ENCODE assay signal across 33 cellular contexts in genomic region chr6:109027964-109028363, GRCh38.
"Had no signal": no experiment of that assay in that cellular context is flagged by ENCODE, and none has a peak within 500 bp of the region (broad histone marks: within the 10 kb centered on the region; RNA-seq: fewer than 3 reads in every experiment).

No MANE protein-coding gene starts in this region.

- H3K4me3 ChIP-seq: adrenal gland, body of pancreas, esophagus squamous epithelium, heart right ventricle, hepatocyte had no signal

- H3K9me3 ChIP-seq: adrenal gland, body of pancreas, esophagus squamous epithelium, heart right ventricle had no signal

- FAIRE-seq: colon, endothelial cell of umbilical vein had no signal

- H3K36me3 ChIP-seq: adrenal gland, esophagus squamous epithelium, heart right ventricle had no signal

- DNase-seq: activated CD4-positive, alpha-beta memory T cell treated with anti-CD3 and anti-CD28 coated beads for 36 hours; activated CD4-positive, alpha-beta T cell treated with anti-CD3 and anti-CD28 coated beads for 36 hours; activated CD4-positive, alpha-beta T cell treated with anti-CD3 and anti-CD28 coated beads, Interleukin-2, amount 10 ng/mL, durations not matched to agents 24 days and 14 days; activated CD4-positive, CD25-positive, alpha-beta regulatory T cell; activated CD4-positive, CD25-positive, alpha-beta regulatory T cell treated with anti-CD3 and anti-CD28 coated beads, Interleukin-2, amount 50 U/mL, for 72 hours; activated CD8-positive, alpha-beta memory T cell treated with anti-CD3 and anti-CD28 coated beads, Interleukin-2, amount 10 ng/mL, durations not matched to agents 7 days and 5 days; activated CD8-positive, alpha-beta memory T cell treated with anti-CD3 and anti-CD28 coated beads, Interleukin-2, amount 50 U/mL, for 4 hours; activated CD8-positive, alpha-beta T cell treated with anti-CD3 and anti-CD28 coated beads, Interleukin-2, amount 10 ng/mL, durations not matched to agents 7 days and 5 days; activated effector memory CD4-positive, alpha-beta T cell treated with anti-CD3 and anti-CD28 coated beads, Interleukin-2, amount 50 U/mL, for 16 hours; activated naive CD4-positive, alpha-beta T cell treated with anti-CD3 and anti-CD28 coated beads for 36 hours; activated naive CD8-positive, alpha-beta T cell treated with anti-CD3 and anti-CD28 coated beads for 36 hours; activated naive CD8-positive, alpha-beta T cell treated with anti-CD3 and anti-CD28 coated beads, Interleukin-2, amount 50 U/mL, for 24 hours; activated T-cell treated with anti-CD3 and anti-CD28 coated beads, Interleukin-2, amount 50 U/mL, for 1 hour; activated T-cell treated with anti-CD3 and anti-CD28 coated beads, Interleukin-2, amount 50 U/mL, for 48 hours; adrenal gland; amygdala; aorta; body of pancreas; caudate nucleus; cortex of kidney; dermis blood vessel endothelial cell; effector CD4-positive, alpha-beta T cell; effector memory CD8-positive, alpha-beta T cell; esophagus squamous epithelium; foreskin melanocyte; glutamatergic neuron; heart right ventricle; T-helper 17 cell; T1000 had no signal

- H3K27me3 ChIP-seq: adrenal gland, body of pancreas, esophagus squamous epithelium, heart right ventricle, hepatocyte had no signal

- H3K27ac ChIP-seq: adrenal gland, body of pancreas, epithelial cell of prostate, esophagus squamous epithelium, heart right ventricle, hepatocyte had no signal

- ATAC-seq: activated CD4-positive, alpha-beta T cell treated with anti-CD3 and anti-CD28 coated beads for 36 hours; activated CD8-positive, alpha-beta memory T cell treated with anti-CD3 and anti-CD28 coated beads, Interleukin-2, amount 10 ng/mL, durations not matched to agents 7 days and 5 days; activated CD8-positive, alpha-beta T cell treated with anti-CD3 and anti-CD28 coated beads, Interleukin-2, amount 10 ng/mL, durations not matched to agents 7 days and 5 days; activated naive CD8-positive, alpha-beta T cell treated with anti-CD3 and anti-CD28 coated beads, Interleukin-2, amount 50 U/mL, for 24 hours; body of pancreas; effector memory CD8-positive, alpha-beta T cell; T-helper 17 cell had no signal

- H3K4me1 ChIP-seq: adrenal gland had no signal
